In genomic region chr12:15789215-15790171, GRCh38 we compare ENCODE assay signal across 8 cellular contexts. TPM values are rescaled to one million over a fixed set of nuclear protein-coding genes. Genes with fewer than 3 reads are reported as not detected.
DNase-seq lines count a peak whose midpoint lies in the region; ATAC-seq and TF ChIP-seq lines count a peak whose summit lies in the region.

TSS of gene EPS8 (minus strand) at chr12:15789388. CDS start at chr12:15682951, 106,437 bp downstream.

- WGBS in urinary bladder: 1% methylated on average over 85 of the region's 85 CpGs

- ATAC-seq in HG02852 (IDR thresholded peaks at IDR 0.05; ENCODE audit: unreplicated experiment) (peak; percentile 90), T-helper 17 cell (peak; percentile 94)

- DNase-seq in NCI-H146 (lab: John Stamatoyannopoulos, UW): peak; percentile 96
- peak; percentile 76 to 88 (median 79) for DNase-seq in T-helper 17 cell
- peak; percentile 88 for DNase-seq in right atrium auricular region (ENCODE audit: low spot score)
- DNase-seq in pulmonary artery endothelial cell (ENCODE audit: low read depth, low spot score): peak; percentile 66

- H3K27me3 Mint-ChIP-seq in T-helper 17 cell: peaks cover 51% of the 10 kb centered on the region

- peaks cover 20% of the 10 kb centered on the region for H3K4me1 Mint-ChIP-seq in T-helper 17 cell

- peaks cover 2% of the 10 kb centered on the region for H3K36me3 Mint-ChIP-seq in T-helper 17 cell (ENCODE audit: low read depth)

- peak within 1 kb of the TSS; percentile 68 to 82 for H3K4me3 ChIP-seq in right atrium auricular region
- peak within 1 kb of the TSS; percentile 78 for H3K4me3 ChIP-seq in urinary bladder (ENCODE audit: low read depth, low read length)

- TF ChIP-seq POLR2A in GM15510 (IDR thresholded peaks at IDR 0.05; ENCODE audit: borderline replicate concordance, extremely low read depth, insufficient read length): peak; percentile 54

- no peak for TF ChIP-seq CTCF in right atrium auricular region (IDR thresholded peaks at IDR 0.05)

- H3K4me1 ChIP-seq in right atrium auricular region: peaks cover 0 to 7% of the 10 kb centered on the region in 2 donors
- no peaks in the 10 kb centered on the region for H3K4me1 ChIP-seq in urinary bladder (ENCODE audit: insufficient read depth)

- no peaks in the 10 kb centered on the region for H3K27me3 ChIP-seq in right atrium auricular region

- peak within 1 kb of the TSS; percentile 98 for H3K4me3 Mint-ChIP-seq in T-helper 17 cell

- no peaks in the 10 kb centered on the region for H3K9me3 ChIP-seq in T-helper 17 cell (ENCODE audit: control insufficient read depth, low read length, poor library complexity, severe bottlenecking)
- no peaks in the 10 kb centered on the region for H3K9me3 ChIP-seq in right atrium auricular region

- H3K27ac Mint-ChIP-seq in T-helper 17 cell: peak within 1 kb of the TSS; percentile 90

- H3K36me3 ChIP-seq in right atrium auricular region (no peaks in the 10 kb centered on the region), urinary bladder (ENCODE audit: insufficient read depth) (no peaks in the 10 kb centered on the region)

- peak within 1 kb of the TSS; percentile 56 for H3K27ac ChIP-seq in angular gyrus (ENCODE audit: low read depth, low read length)
- H3K27ac ChIP-seq in right atrium auricular region: peak within 1 kb of the TSS; percentile 89 to 90
- peak within 1 kb of the TSS; percentile 91 for H3K27ac ChIP-seq in urinary bladder (ENCODE audit: low read depth)

RNA-seq across cellular contexts. Expression of gene EPS8, which starts in this region (rescaled TPM):
- 1 to 10 TPM; 1.5 to 2.4 TPM for total RNA-seq in T-helper 17 cell
- total RNA-seq in right atrium auricular region: 10 to 100 TPM; 46.9 to 72.3 TPM
- 35.0 and 45.1 TPM in 2 replicates for total RNA-seq in pulmonary artery endothelial cell
- 133 TPM for total RNA-seq in urinary bladder
- polyA plus RNA-seq in urinary bladder: 68.9 TPM

Comparison
In these comparisons a context has a peak if more than half of its experiments do, and no peak if none do; other contexts are left out.
1. Peak in every context shown above with its lines: DNase-seq, ATAC-seq, H3K4me3 ChIP-seq and H3K27ac ChIP-seq.
2. RNA of gene EPS8 (total RNA-seq): 133 TPM in urinary bladder (single experiment), 46.9 to 72.3 TPM in right atrium auricular region and 35.0 to 45.1 TPM in pulmonary artery endothelial cell; 1.5 to 2.4 TPM in T-helper 17 cell; every median in the first group is over 10 times any median in the second.